ENCODE assay signal across 22 cellular contexts in genomic region chr17:57292086-57292485, GRCh38. TPM values are rescaled to one million over a fixed set of nuclear protein-coding genes. Genes with fewer than 3 reads are reported as not detected.
DNase-seq lines count a peak whose midpoint lies in the region; ATAC-seq and TF ChIP-seq lines count a peak whose summit lies in the region.
"Had no signal": no experiment of that assay in that cellular context is flagged by ENCODE, and none has a peak within 500 bp of the region (broad histone marks: within the 10 kb centered on the region; RNA-seq: fewer than 3 reads in every experiment).

No MANE protein-coding gene starts in this region.

- no peak overlapping the region for H3K4me3 Mint-ChIP-seq in CD4-positive, CD25-positive, alpha-beta regulatory T cell
- H3K4me3 Mint-ChIP-seq in brain = no peak overlapping the region
- peak overlapping the region; percentile 15 for H3K4me3 Mint-ChIP-seq in nephron progenitor cell
- H3K4me3 Mint-ChIP-seq: activated CD8-positive, alpha-beta memory T cell treated with anti-CD3 and anti-CD28 coated beads, Interleukin-2, amount 10 ng/mL, durations not matched to agents 7 days and 5 days; activated naive CD4-positive, alpha-beta T cell treated with anti-CD3 and anti-CD28 coated beads, Interleukin-2, amount 50 U/mL, for 24 hours; natural killer cell treated with Interleukin-12 subunit alpha and Interleukin-12 subunit beta and Interleukin-15 and Interleukin-18, amount 100 ng/mL, for 72 hours; T-helper 17 cell had no signal

- no peak overlapping the region for H3K27ac ChIP-seq in CD4-positive, CD25-positive, alpha-beta regulatory T cell (ENCODE audit: insufficient read depth, low read length, poor library complexity, severe bottlenecking)
- H3K27ac ChIP-seq: prostate gland, skin epidermis had no signal

- peaks cover 20 to 59% (median 44%) of the 10 kb centered on the region in 4 donors for H3K4me1 Mint-ChIP-seq in CD4-positive, CD25-positive, alpha-beta regulatory T cell
- H3K4me1 Mint-ChIP-seq in brain (peaks cover 96% of the 10 kb centered on the region), nephron progenitor cell (peaks cover 92% of the 10 kb centered on the region)

- ATAC-seq in CD4-positive, CD25-positive, alpha-beta regulatory T cell (ENCODE audit: low read depth in 2 of 2) = no peak
- ATAC-seq in HG02623 (IDR thresholded peaks at IDR 0.05; ENCODE audit: unreplicated experiment) (no peak), HG02852 (IDR thresholded peaks at IDR 0.05; ENCODE audit: unreplicated experiment) (no peak), HG03045 (IDR thresholded peaks at IDR 0.05; ENCODE audit: unreplicated experiment) (no peak)
- ATAC-seq: activated CD8-positive, alpha-beta memory T cell treated with anti-CD3 and anti-CD28 coated beads, Interleukin-2, amount 10 ng/mL, durations not matched to agents 7 days and 5 days; natural killer cell treated with Interleukin-12 subunit alpha and Interleukin-12 subunit beta and Interleukin-15 and Interleukin-18, amount 100 ng/mL, for 72 hours; T-helper 17 cell had no signal

- H3K9me3 ChIP-seq in CD4-positive, CD25-positive, alpha-beta regulatory T cell (ENCODE audit: control insufficient read depth in 2 of 2, low read length in 2 of 2) = no peaks in the 10 kb centered on the region
- H3K9me3 ChIP-seq: BE2C, prostate gland had no signal

- TF ChIP-seq CTCF in brain (conservative IDR thresholded peaks at IDR 0.05) (no peak), nephron progenitor cell (IDR thresholded peaks at IDR 0.05) (no peak)

- peak overlapping the region in 2 of 3 donors; percentile 3 to 78 for H3K27ac Mint-ChIP-seq in CD4-positive, CD25-positive, alpha-beta regulatory T cell
- peak overlapping the region; percentile 61 to 87 (median 79) for H3K27ac Mint-ChIP-seq in brain
- H3K27ac Mint-ChIP-seq in nephron progenitor cell = peak overlapping the region; percentile 96
- H3K27ac Mint-ChIP-seq: activated CD8-positive, alpha-beta memory T cell treated with anti-CD3 and anti-CD28 coated beads, Interleukin-2, amount 10 ng/mL, durations not matched to agents 7 days and 5 days; natural killer cell treated with Interleukin-12 subunit alpha and Interleukin-12 subunit beta and Interleukin-15 and Interleukin-18, amount 100 ng/mL, for 72 hours; T-helper 17 cell had no signal

- H3K9me3 Mint-ChIP-seq in CD4-positive, CD25-positive, alpha-beta regulatory T cell = no peaks in the 10 kb centered on the region
- H3K9me3 Mint-ChIP-seq in brain (peaks cover 0 to 7% (median 5%) of the 10 kb centered on the region in 5 experiments), nephron progenitor cell (peaks cover 17% of the 10 kb centered on the region)
- H3K9me3 Mint-ChIP-seq: activated naive CD4-positive, alpha-beta T cell treated with anti-CD3 and anti-CD28 coated beads, Interleukin-2, amount 50 U/mL, for 24 hours; natural killer cell treated with Interleukin-12 subunit alpha and Interleukin-12 subunit beta and Interleukin-15 and Interleukin-18, amount 100 ng/mL, for 72 hours had no signal

- no peaks in the 10 kb centered on the region for H3K27me3 ChIP-seq in CD4-positive, CD25-positive, alpha-beta regulatory T cell (ENCODE audit: control insufficient read depth, insufficient read depth, low read length)
- H3K27me3 ChIP-seq: BE2C had no signal

- H3K36me3 ChIP-seq in CD4-positive, CD25-positive, alpha-beta regulatory T cell (ENCODE audit: control insufficient read depth, insufficient read depth, low read length) = peaks cover 14% of the 10 kb centered on the region
- H3K36me3 ChIP-seq: prostate gland had no signal

- no peak for DNase-seq in CD4-positive, CD25-positive, alpha-beta regulatory T cell
- DNase-seq in ELR (ENCODE audit: low read depth) = peak; percentile 11
- no peak for DNase-seq in nephron progenitor cell
- DNase-seq in DMS53 treated with DMSO at 0.1 percent for 48 hours (lab: John Stamatoyannopoulos, UW; ENCODE audit: unreplicated experiment) = no peak
- DNase-seq: activated CD4-positive, alpha-beta T cell treated with anti-CD3 and anti-CD28 coated beads for 48 hours; activated CD8-positive, alpha-beta memory T cell treated with anti-CD3 and anti-CD28 coated beads, Interleukin-2, amount 10 ng/mL, durations not matched to agents 7 days and 5 days; BE2C; H7; head of caudate nucleus; NCI-H1092 treated with DMSO at 0.1 percent for 48 hours; NCI-H187 treated with DMSO at 0.1 percent for 48 hours; NCI-H69; stimulated activated CD4-positive, alpha-beta T cell treated with anti-CD3 and anti-CD28 coated beads, Interleukin-2, amount 100 ng/mL, for 24 hours; T-helper 17 cell had no signal

- no peak overlapping the region for H3K4me3 ChIP-seq in CD4-positive, CD25-positive, alpha-beta regulatory T cell (ENCODE audit: low read depth, low read length)
- H3K4me3 ChIP-seq: prostate gland, skin epidermis had no signal

- H3K27me3 Mint-ChIP-seq in CD4-positive, CD25-positive, alpha-beta regulatory T cell = no peaks in the 10 kb centered on the region
- peaks cover 3% of the 10 kb centered on the region for H3K27me3 Mint-ChIP-seq in brain
- peaks cover 6% of the 10 kb centered on the region for H3K27me3 Mint-ChIP-seq in nephron progenitor cell (ENCODE audit: low read depth, poor library complexity)
- H3K27me3 Mint-ChIP-seq: activated CD8-positive, alpha-beta memory T cell treated with anti-CD3 and anti-CD28 coated beads, Interleukin-2, amount 10 ng/mL, durations not matched to agents 7 days and 5 days; activated naive CD4-positive, alpha-beta T cell treated with anti-CD3 and anti-CD28 coated beads, Interleukin-2, amount 50 U/mL, for 24 hours; natural killer cell treated with Interleukin-12 subunit alpha and Interleukin-12 subunit beta and Interleukin-15 and Interleukin-18, amount 100 ng/mL, for 72 hours; T-helper 17 cell had no signal

- H3K36me3 Mint-ChIP-seq in CD4-positive, CD25-positive, alpha-beta regulatory T cell = peaks cover 45% of the 10 kb centered on the region
- H3K36me3 Mint-ChIP-seq in brain (peaks cover 37% of the 10 kb centered on the region), nephron progenitor cell (ENCODE audit: low read depth) (peaks cover 51% of the 10 kb centered on the region)
- H3K36me3 Mint-ChIP-seq: natural killer cell treated with Interleukin-12 subunit alpha and Interleukin-12 subunit beta and Interleukin-15 and Interleukin-18, amount 100 ng/mL, for 72 hours had no signal

- H3K4me1 ChIP-seq in CD4-positive, CD25-positive, alpha-beta regulatory T cell (ENCODE audit: control insufficient read depth, insufficient read depth, low read length, poor library complexity, severe bottlenecking) = peaks cover 15% of the 10 kb centered on the region

RNA-seq across cellular contexts. Expression of gene MSI2, which starts 35.8 kb away (rescaled TPM):
- total RNA-seq in CD4-positive, CD25-positive, alpha-beta regulatory T cell = 177 TPM
- 1 to 10 TPM; 3.2 to 6.5 (median 3.3) TPM for polyA plus RNA-seq in CD4-positive, CD25-positive, alpha-beta regulatory T cell
- polyA plus RNA-seq in brain (ENCODE audit: insufficient read depth, low read depth, low replicate concordance) = 79.1 TPM

Comparison
In these comparisons a context has a peak if more than half of its experiments do, and no peak if none do; other contexts are left out.
1. H3K27ac Mint-ChIP-seq: peak in every context shown above with its lines; median percentile 96 in nephron progenitor cell; 79 in brain; 40 in CD4-positive, CD25-positive, alpha-beta regulatory T cell.
2. RNA of gene MSI2, which starts 35.8 kb away (polyA plus RNA-seq): 79.1 TPM in brain (single experiment); 3.2 to 6.5 TPM in CD4-positive, CD25-positive, alpha-beta regulatory T cell; every median in the first group is over 10 times any median in the second.